27 cellular contexts compared by ENCODE assay signal in genomic region chr10:109770000-109770399, GRCh38.
"Had no signal": no experiment of that assay in that cellular context is flagged by ENCODE, and none has a peak within 500 bp of the region (broad histone marks: within the 10 kb centered on the region; RNA-seq: fewer than 3 reads in every experiment).

No MANE protein-coding gene starts in this region.

- H3K4me3 ChIP-seq: adrenal gland, ascending aorta, breast epithelium, cardiac muscle cell, colonic mucosa, heart left ventricle had no signal

- H3K9me3 ChIP-seq: adrenal gland, ascending aorta, breast epithelium, colonic mucosa, heart left ventricle had no signal

- H3K36me3 ChIP-seq: adrenal gland, ascending aorta, breast epithelium, cardiac muscle cell, colonic mucosa, heart left ventricle had no signal

- ATAC-seq: activated CD4-positive, alpha-beta T cell treated with anti-CD3 and anti-CD28 coated beads for 36 hours; activated CD8-positive, alpha-beta memory T cell treated with anti-CD3 and anti-CD28 coated beads, Interleukin-2, amount 10 ng/mL, durations not matched to agents 7 days and 5 days; activated CD8-positive, alpha-beta T cell treated with anti-CD3 and anti-CD28 coated beads, Interleukin-2, amount 10 ng/mL, durations not matched to agents 7 days and 5 days; activated naive CD8-positive, alpha-beta T cell treated with anti-CD3 and anti-CD28 coated beads, Interleukin-2, amount 50 U/mL, for 24 hours; heart left ventricle had no signal

- H3K27ac ChIP-seq: adrenal gland, ascending aorta, breast epithelium, cardiac muscle cell, colonic mucosa, epithelial cell of prostate, heart left ventricle had no signal

- H3K27me3 ChIP-seq: adrenal gland, ascending aorta, breast epithelium, cardiac muscle cell, colonic mucosa, heart left ventricle had no signal

- H3K4me1 ChIP-seq: adrenal gland, ascending aorta, breast epithelium, colonic mucosa, heart left ventricle had no signal

- DNase-seq: activated CD4-positive, alpha-beta memory T cell treated with anti-CD3 and anti-CD28 coated beads for 36 hours; activated CD4-positive, alpha-beta T cell treated with anti-CD3 and anti-CD28 coated beads for 36 hours; activated CD4-positive, alpha-beta T cell treated with anti-CD3 and anti-CD28 coated beads, Interleukin-2, amount 10 ng/mL, durations not matched to agents 24 days and 14 days; activated CD4-positive, CD25-positive, alpha-beta regulatory T cell; activated CD4-positive, CD25-positive, alpha-beta regulatory T cell treated with anti-CD3 and anti-CD28 coated beads, Interleukin-2, amount 50 U/mL, for 72 hours; activated CD8-positive, alpha-beta memory T cell treated with anti-CD3 and anti-CD28 coated beads, Interleukin-2, amount 10 ng/mL, durations not matched to agents 7 days and 5 days; activated CD8-positive, alpha-beta memory T cell treated with anti-CD3 and anti-CD28 coated beads, Interleukin-2, amount 50 U/mL, for 4 hours; activated CD8-positive, alpha-beta T cell treated with anti-CD3 and anti-CD28 coated beads, Interleukin-2, amount 10 ng/mL, durations not matched to agents 7 days and 5 days; activated effector memory CD4-positive, alpha-beta T cell treated with anti-CD3 and anti-CD28 coated beads, Interleukin-2, amount 50 U/mL, for 16 hours; activated naive CD4-positive, alpha-beta T cell treated with anti-CD3 and anti-CD28 coated beads for 36 hours; activated naive CD8-positive, alpha-beta T cell treated with anti-CD3 and anti-CD28 coated beads for 36 hours; activated naive CD8-positive, alpha-beta T cell treated with anti-CD3 and anti-CD28 coated beads, Interleukin-2, amount 50 U/mL, for 24 hours; activated T-cell treated with anti-CD3 and anti-CD28 coated beads, Interleukin-2, amount 50 U/mL, for 1 hour; activated T-cell treated with anti-CD3 and anti-CD28 coated beads, Interleukin-2, amount 50 U/mL, for 48 hours; adrenal gland; central memory CD4-positive, alpha-beta T cell; cerebellar nuclear complex; colonic mucosa; effector CD8-positive, alpha-beta T cell; foreskin fibroblast; glutamatergic neuron; heart left ventricle; T-helper 2 cell had no signal
